Comparison of ENCODE assay signal across 17 cellular contexts in genomic region chr1:207682872-207683434, GRCh38. TPM values are rescaled to one million over a fixed set of nuclear protein-coding genes. Genes with fewer than 3 reads are reported as not detected.
A peak's percentile ranks its signal among the peaks of the same experiment; 100 is the strongest.
DNase-seq lines count a peak whose midpoint lies in the region; ATAC-seq, FAIRE-seq and TF ChIP-seq lines count a peak whose summit lies in the region.
"Not testable (repeated sequence)": the region's sequence is repeated elsewhere in the genome, so short reads cannot be mapped to it uniquely, and the experiment has no call there.
"Had no signal": no experiment of that assay in that cellular context is flagged by ENCODE, and none has a peak within 500 bp of the region (broad histone marks: within the 10 kb centered on the region; RNA-seq: fewer than 3 reads in every experiment).

No MANE protein-coding gene starts in this region.

- in situ Hi-C loops in K562 (cut with MboI): not testable (repeated sequence)

- not testable (repeated sequence) for H3K9ac ChIP-seq in K562 (ENCODE audit: insufficient read depth in 1 of 2, low read depth in 2 of 2, low read length in 2 of 2); smooth muscle cell (ENCODE audit: low read depth)

- not testable (repeated sequence) for H3K9me3 Mint-ChIP-seq in chondrocyte (ENCODE audit: low read depth)

- H3K4me3 Mint-ChIP-seq in chondrocyte (ENCODE audit: unreplicated experiment): not testable (repeated sequence)

- H3K36me3 ChIP-seq in HEK293 (ENCODE audit: control insufficient read depth in 2 of 2, insufficient read depth in 1 of 2, low read length in 2 of 2); smooth muscle cell (ENCODE audit: low read depth): not testable (repeated sequence)
- H3K36me3 ChIP-seq in K562 (ENCODE audit: control insufficient read depth, insufficient read depth, low read length): peaks cover 48% of the 10 kb centered on the region

- not testable (repeated sequence) for H3K9me3 ChIP-seq in HEK293 (ENCODE audit: control insufficient read depth, insufficient read depth, low read depth, low read length); K562 (replicated peaks; ENCODE audit: control insufficient read depth, insufficient read depth, low read depth, low read length); smooth muscle cell (replicated peaks; ENCODE audit: low read depth)

- H3K79me2 ChIP-seq in K562 (ENCODE audit: control insufficient read depth, insufficient read depth, low read length); smooth muscle cell (ENCODE audit: low read depth): not testable (repeated sequence)

- not testable (repeated sequence) for TF ChIP-seq EP300 in K562 (IDR thresholded peaks at IDR 0.05; ENCODE audit: low read length)

- H4K20me1 ChIP-seq in K562 (replicated peaks; ENCODE audit: control insufficient read depth, insufficient read depth, low read length); smooth muscle cell (ENCODE audit: low read depth): not testable (repeated sequence)

- POLR2A ChIA-PET in HEK293 (lab: Yijun Ruan, JAX): not testable (repeated sequence)
- POLR2A ChIA-PET in K562 (lab: Yijun Ruan, JAX): interaction anchor here (0.6 kb wide), 1 partner anchor 61 kb away, joined by 3 read pairs; no protein-coding TSS in a partner anchor

- H3K4me1 Mint-ChIP-seq in chondrocyte (ENCODE audit: low read depth): peaks cover 24% of the 10 kb centered on the region

- H3K36me3 Mint-ChIP-seq in chondrocyte (ENCODE audit: low read depth): not testable (repeated sequence)

- not testable (repeated sequence) for TF ChIP-seq CTCF in HEK293 (tag by site-specific recombination; IDR thresholded peaks at IDR 0.05); K562 (IDR thresholded peaks at IDR 0.05 in 2 of 3, conservative IDR thresholded peaks at IDR 0.05 in 1 of 3; ENCODE audit: insufficient read depth in 2 of 3, low read depth in 1 of 3, low read length in 3 of 3); chondrocyte (IDR thresholded peaks at IDR 0.05); smooth muscle cell (IDR thresholded peaks at IDR 0.05; ENCODE audit: borderline replicate concordance, insufficient read depth, poor library complexity, severe bottlenecking)

- not testable (repeated sequence) for H3K27ac ChIP-seq in HEK293 (ENCODE audit: extremely low read depth, low read depth, low read length); K562 (ENCODE audit: extremely low read depth, low read depth, low read length)
- peak overlapping the region; percentile 99 for H3K27ac ChIP-seq in smooth muscle cell (ENCODE audit: low read depth)

- not testable (repeated sequence) for BruUV-seq in K562 (replicated peaks; lab: Mats Ljungman, UMichigan)

- not testable (repeated sequence) for H3K27me3 ChIP-seq in K562 (ENCODE audit: control insufficient read depth in 2 of 2, insufficient read depth in 2 of 2, low read length in 2 of 2); smooth muscle cell (ENCODE audit: low read depth)

- TF ChIP-seq RAD21 in K562 (CRISPR knock-in tag; conservative IDR thresholded peaks at IDR 0.05 in 1 of 2, IDR thresholded peaks at IDR 0.05 in 1 of 2): not testable (repeated sequence)

- WGBS in K562 (ENCODE audit: insufficient coverage, low coverage, missing lambda C conversion rate): 76% methylated on average over 6 of the region's 6 CpGs
- 89% methylated on average over 6 of the region's 6 CpGs for WGBS in smooth muscle cell (ENCODE audit: low lambda C conversion rate)

- not testable (repeated sequence) for TF ChIP-seq POLR2A in K562 (conservative IDR thresholded peaks at IDR 0.05)

- H3K27ac Mint-ChIP-seq in chondrocyte (ENCODE audit: unreplicated experiment): peak overlapping the region; percentile 57

- H3F3A ChIP-seq in smooth muscle cell (ENCODE audit: low read depth): not testable (repeated sequence)

- H3K9me1 ChIP-seq in K562 (ENCODE audit: control insufficient read depth, insufficient read depth, low read length): not testable (repeated sequence)

- DNase-seq in K562 (ENCODE audit: extremely low read depth in 1 of 4, low spot score in 3 of 4); chondrocyte (ENCODE audit: low spot score); smooth muscle cell (lab: John Stamatoyannopoulos, UW; ENCODE audit: unreplicated experiment): not testable (repeated sequence)

- ATAC-seq in K562: not testable (repeated sequence)

- not testable (repeated sequence) for H3K4me3 ChIP-seq in HEK293 (ENCODE audit: low read depth, low read length); K562; smooth muscle cell

- not testable (repeated sequence) for H3K4me1 ChIP-seq in HEK293 (ENCODE audit: control insufficient read depth, insufficient read depth, low read length); smooth muscle cell (ENCODE audit: low read depth)
- H3K4me1 ChIP-seq in K562 (replicated peaks in 1 of 2; ENCODE audit: control insufficient read depth in 2 of 2, insufficient read depth in 2 of 2, low read length in 2 of 2): peaks cover 0 to 15% of the 10 kb centered on the region in 2 experiments; a peak in 3 of 5 replicates

- intact Hi-C loops in K562 (cut with micrococcal nuclease): not testable (repeated sequence)

- not testable (repeated sequence) for H3K4me2 ChIP-seq in K562 (ENCODE audit: insufficient read depth, low read length); smooth muscle cell

- not testable (repeated sequence) for FAIRE-seq in K562 (lab: Jason Lieb, UNC)

- CTCF ChIA-PET in HEK293 (lab: Yijun Ruan, JAX): interaction anchor here (0.7 kb wide), 1 partner anchor 1264 kb away, joined by 4 read pairs; no protein-coding TSS in a partner anchor
- CTCF ChIA-PET in K562 (lab: Yijun Ruan, JAX; ENCODE audit: low intra/inter-chr PET ratio): not testable (repeated sequence)

- not testable (repeated sequence) for H3K27me3 Mint-ChIP-seq in chondrocyte (ENCODE audit: low read depth)

- not testable (repeated sequence) for H2AFZ ChIP-seq in K562 (ENCODE audit: low read depth, low read length); smooth muscle cell (ENCODE audit: low read depth)

TF ChIP-seq in HEK293, 187 proteins besides CTCF, POLR2A, EP300 and RAD21:
- TF ChIP-seq ZNF366 (tag by site-specific recombination; conservative IDR thresholded peaks at IDR 0.05) (peak; percentile 82), ZNF121 (tag by site-specific recombination; IDR thresholded peaks at IDR 0.05) (0 out of 2 replicates have a peak, but pooled peaks have one; percentile 18)

TF ChIP-seq in K562, 482 proteins besides CTCF, POLR2A, EP300 and RAD21 (continues in another document):
- TF ChIP-seq ARID2 (IDR thresholded peaks at IDR 0.05) (0 out of 2 replicates have a peak, but pooled peaks have one; percentile 34), OTX1 (CRISPR knock-in tag; IDR thresholded peaks at IDR 0.05) (peak; percentile 71; the same call in 1 of the 2 replicates), LARP7 (IDR thresholded peaks at IDR 0.05) (peak; percentile 52; the same call in 1 of the 2 replicates), HBP1 (CRISPR knock-in tag; IDR thresholded peaks at IDR 0.05) (0 out of 2 replicates have a peak, but pooled peaks have one; percentile 25), ZNF121 (CRISPR knock-in tag; conservative IDR thresholded peaks at IDR 0.05) (peak; percentile 31; the same call in 1 of the 2 replicates), ZNF512 (tag; IDR thresholded peaks at IDR 0.05) (peak; percentile 95)

RNA-seq across cellular contexts. Expression of gene CR1L, which starts 38.0 kb away (rescaled TPM):
- total RNA-seq in K562 (2011; cell fraction: chromatin; rRNA removed; ENCODE audit: low replicate concordance): 155 and 191 TPM in 2 replicates
- 84.4 and 92.0 TPM in 2 replicates for total RNA-seq in K562 (2011; cell fraction: nucleolus; rRNA removed)
- total RNA-seq in K562 (2011; cell fraction: nucleoplasm; rRNA removed): 106 and 111 TPM in 2 replicates
- 10.1 and 11.9 TPM in 2 replicates for total RNA-seq in K562 (2014; rRNA removed)
- 22.6 and 26.2 TPM in 2 replicates for total RNA-seq in K562 (2014; rRNA removed; fragmentation: Illumina TruSeq; extraction: Trizol)
- total RNA-seq in K562 (2015; rRNA removed; fragmentation: Illumina TruSeq; extraction: Trizol): 12.7 and 14.2 TPM in 2 replicates
- 30.0 and 33.7 TPM in 2 replicates for total RNA-seq in K562 (2021)
- 37.8 and 45.4 TPM in 2 replicates for polyA plus RNA-seq in K562 (2011; rRNA removed)
- polyA plus RNA-seq in K562 (2011; cell fraction: cytosol; rRNA removed): 45.9 and 63.7 TPM in 2 replicates
- 126 and 140 TPM in 2 replicates for polyA plus RNA-seq in K562 (2011; cell fraction: nucleus; rRNA removed)
- 15.0 and 22.9 TPM in 2 replicates for polyA plus RNA-seq in K562 (2012)
- 37.0 and 51.1 TPM in 2 replicates for polyA plus RNA-seq in K562 (2014; fragmentation: Illumina TruSeq; extraction: Trizol)
- 10 to 100 TPM; 53.4 to 74.8 TPM for polyA plus RNA-seq in K562 (2014; fragmentation: Nextera tagmentation; extraction: Ambion mirVana)
- 34.3 and 35.1 TPM in 2 replicates for polyA plus RNA-seq in K562 (2014; rRNA removed)
- polyA minus RNA-seq in K562 (2011; rRNA and poly(A)+ RNA removed): 54.6 and 74.7 TPM in 2 replicates
- polyA minus RNA-seq in K562 (2011; cell fraction: cytosol; rRNA and poly(A)+ RNA removed): 27.0 and 30.3 TPM in 2 replicates
- polyA minus RNA-seq in K562 (2011; cell fraction: nucleus; rRNA and poly(A)+ RNA removed): 88.5 and 136 TPM in 2 replicates
- not detected in 3 replicates for total RNA-seq in chondrocyte
- total RNA-seq in smooth muscle cell: not detected in 2 replicates
- 0.95 TPM in 1 of 2 replicates, not detected in the other for polyA plus RNA-seq in smooth muscle cell
- total RNA-seq: A172; A673; Caco-2; Calu3; CD4-positive, alpha-beta T cell; CD4-positive, CD25-positive, alpha-beta regulatory T cell; CD8-positive, alpha-beta memory T cell; CD8-positive, alpha-beta T cell had no signal
- polyA plus RNA-seq: A549; AG04450; BJ; CD14-positive monocyte; CD4-positive, alpha-beta memory T cell; CD4-positive, CD25-positive, alpha-beta regulatory T cell; CD8-positive, alpha-beta memory T cell had no signal

Comparison
In these comparisons a context has a peak if more than half of its experiments do, and no peak if none do; other contexts are left out.
1. RNA of gene CR1L, which starts 38.0 kb away (total RNA-seq): 10.1 to 191 TPM in K562; not detected in chondrocyte and not detected in smooth muscle cell; every median in the first group is over 10 times any median in the second.